ENCODE assay signal across 16 cellular contexts in genomic region chr9:106929471-106930198, GRCh38.
DNase-seq lines count a peak whose midpoint lies in the region; ATAC-seq and TF ChIP-seq lines count a peak whose summit lies in the region.
"Had no signal": no experiment of that assay in that cellular context is flagged by ENCODE, and none has a peak within 500 bp of the region (broad histone marks: within the 10 kb centered on the region; RNA-seq: fewer than 3 reads in every experiment).

No MANE protein-coding gene starts in this region.

- H3K14ac ChIP-seq in IMR-90 (replicated peaks; ENCODE audit: low read depth, low read length): 0 out of 2 replicates have a peak overlapping the region, but pooled peaks have one; percentile 25

- no peaks in the 10 kb centered on the region for H3K9me2 ChIP-seq in MM.1S (replicated peaks; ENCODE audit: insufficient read depth, low read length)

- no peaks in the 10 kb centered on the region for H3F3A ChIP-seq in MM.1S (ENCODE audit: insufficient read depth, low read length)

- peak; percentile 82 for DNase-seq in IMR-90
- peak; percentile 74 for DNase-seq in dermis blood vessel endothelial cell
- DNase-seq in left ventricle myocardium inferior: no peak
- no peak for DNase-seq in sciatic nerve (ENCODE audit: low spot score)
- no peak for DNase-seq in MM.1S
- no peak for DNase-seq in transverse colon
- DNase-seq in GM10266 (ENCODE audit: extremely low spot score): no peak
- no peak for DNase-seq in islet precursor cell
- DNase-seq: activated CD4-positive, CD25-positive, alpha-beta regulatory T cell treated with anti-CD3 and anti-CD28 coated beads, Interleukin-2, amount 50 U/mL, for 72 hours; esophagus squamous epithelium; GF-D8; H7; NCI-H1694; NCI-H524 had no signal

- no peak overlapping the region for H2BK5ac ChIP-seq in IMR-90 (ENCODE audit: low read depth, low read length, poor library complexity, severe bottlenecking)

- no peak overlapping the region for H4K8ac ChIP-seq in IMR-90 (ENCODE audit: low read depth in 2 of 2, low read length in 2 of 2)

- CTCF ChIA-PET in IMR-90 (lab: Yijun Ruan, JAX): no interaction called here

- no peak overlapping the region for H3K56ac ChIP-seq in IMR-90 (ENCODE audit: extremely low read depth, insufficient read depth, low read length)

- no peak overlapping the region for H3K9ac ChIP-seq in IMR-90 (ENCODE audit: low read depth, low read length)
- no peak overlapping the region for H3K9ac ChIP-seq in MM.1S (ENCODE audit: low read length)

- no peak for TF ChIP-seq RAD21 in IMR-90 (IDR thresholded peaks at IDR 0.05; ENCODE audit: low read length)

- H3K9me3 ChIP-seq in IMR-90 (ENCODE audit: control insufficient read depth, insufficient read depth, low read length) (no peaks in the 10 kb centered on the region), left ventricle myocardium inferior (replicated peaks) (no peaks in the 10 kb centered on the region), MM.1S (replicated peaks; ENCODE audit: insufficient read depth, low read length) (no peaks in the 10 kb centered on the region), transverse colon (no peaks in the 10 kb centered on the region)
- H3K9me3 ChIP-seq: esophagus squamous epithelium had no signal

- no peak overlapping the region for H2AK9ac ChIP-seq in IMR-90 (replicated peaks; ENCODE audit: low read depth, low read length, poor library complexity)

- no peak overlapping the region for H4K91ac ChIP-seq in IMR-90 (ENCODE audit: insufficient read depth, low read depth, low read length)

- no peak overlapping the region for H2BK120ac ChIP-seq in IMR-90 (ENCODE audit: low read depth, low read length)

- dilution Hi-C loops in IMR-90 (cut with HindIII; ENCODE audit: low sequenced_read_pairs, unreplicated experiment): no loop called here

- no peak overlapping the region for H3K4ac ChIP-seq in IMR-90 (ENCODE audit: low read depth, low read length)

- H3K9me1 ChIP-seq in IMR-90 (ENCODE audit: insufficient read depth, low read length): peaks cover 4% of the 10 kb centered on the region; the same call in 1 of the 2 replicates

- intact Hi-C loops in IMR-90 (cut with micrococcal nuclease) (no loop called here), left ventricle myocardium inferior (cut with micrococcal nuclease) (no loop called here), sciatic nerve (cut with DNase I) (loop anchor here (10.0 kb wide), 2 partner anchors 65 to 1505 kb away; partner anchors contain the start of gene ZNF462), transverse colon (cut with DNase I; ENCODE audit: low total_unique reads) (no loop called here)

- peaks cover 51% of the 10 kb centered on the region for H3K36me3 ChIP-seq in IMR-90 (ENCODE audit: control insufficient read depth, insufficient read depth, low read length)
- peaks cover 74% of the 10 kb centered on the region for H3K36me3 ChIP-seq in left ventricle myocardium inferior
- H3K36me3 ChIP-seq in MM.1S (replicated peaks; ENCODE audit: insufficient read depth, low read length): no peaks in the 10 kb centered on the region
- H3K36me3 ChIP-seq in transverse colon: peaks cover 0 to 16% (median 5%) of the 10 kb centered on the region in 4 donors

- no peak overlapping the region for H2AK5ac ChIP-seq in IMR-90 (ENCODE audit: low read depth, low read length)

- no peak for TF ChIP-seq CTCF in IMR-90 (conservative IDR thresholded peaks at IDR 0.05; ENCODE audit: low read depth, low read length)
- TF ChIP-seq CTCF in left ventricle myocardium inferior (IDR thresholded peaks at IDR 0.05; ENCODE audit: borderline replicate concordance): no peak
- no peak for TF ChIP-seq CTCF in MM.1S (IDR thresholded peaks at IDR 0.05; ENCODE audit: low read length)
- no peak for TF ChIP-seq CTCF in transverse colon (IDR thresholded peaks at IDR 0.05)
- no peak for TF ChIP-seq CTCF in GM10266 (IDR thresholded peaks at IDR 0.05; ENCODE audit: control insufficient read depth, insufficient read depth, low read depth, missing control alignments)

- H3K79me1 ChIP-seq in IMR-90 (ENCODE audit: low read depth in 1 of 2, low read length in 2 of 2): peaks cover 4 to 17% of the 10 kb centered on the region in 2 experiments; a peak in 1 of 4 replicates

- no peaks in the 10 kb centered on the region for H4K20me1 ChIP-seq in IMR-90 (ENCODE audit: insufficient read depth, low read length)
- H4K20me1 ChIP-seq in MM.1S (ENCODE audit: insufficient read depth, low read length): no peaks in the 10 kb centered on the region

- H3K18ac ChIP-seq in IMR-90 (ENCODE audit: low read depth, low read length): no peak overlapping the region

- H3K4me1 ChIP-seq in IMR-90 (ENCODE audit: control insufficient read depth, insufficient read depth, low read length) (peaks cover 4% of the 10 kb centered on the region; the same call in 1 of the 2 replicates), left ventricle myocardium inferior (peaks cover 23% of the 10 kb centered on the region), MM.1S (ENCODE audit: low read length) (no peaks in the 10 kb centered on the region), transverse colon (peaks cover 0 to 5% (median 0%) of the 10 kb centered on the region in 4 donors)

- no peak overlapping the region for H3K4me3 ChIP-seq in IMR-90 (ENCODE audit: insufficient read depth, low read depth, low read length)
- peak overlapping the region; percentile 42 for H3K4me3 ChIP-seq in left ventricle myocardium inferior
- H3K4me3 ChIP-seq in MM.1S (ENCODE audit: low read length): no peak overlapping the region
- H3K4me3 ChIP-seq in transverse colon: no peak overlapping the region
- H3K4me3 ChIP-seq: esophagus squamous epithelium had no signal

- in situ Hi-C loops in IMR-90 (cut with MboI; ENCODE audit: low sequenced_read_pairs): no loop called here
- in situ Hi-C loops in transverse colon (cut with MboI; ENCODE audit: low pct_ligation_motif_present in 1 of 4, low pct_unique_long_range_greater_than_20kb in 1 of 4, low sequenced_read_pairs in 3 of 4): no loop called here

- H2AFZ ChIP-seq in IMR-90 (replicated peaks; ENCODE audit: low read length, poor library complexity): no peak overlapping the region
- no peak overlapping the region for H2AFZ ChIP-seq in MM.1S (ENCODE audit: low read length)

- WGBS in IMR-90 (ENCODE audit: extremely low coverage in 2 of 2, insufficient read length in 1 of 2), 2 experiments: 14% methylated on average over 2 of the region's 11 CpGs; no CpG with 5 or more reads in 1 of the 2 experiments
- 65 to 66% methylated on average over 4 to 11 of the region's 11 CpGs for WGBS in transverse colon (ENCODE audit: low coverage in 1 of 2), 2 donors

- no peak overlapping the region; the same call in 1 of the 2 replicates for H3K23ac ChIP-seq in IMR-90 (ENCODE audit: low read depth, low read length)

- POLR2A ChIA-PET in IMR-90 (lab: Charles Lee; ENCODE audit: unreplicated experiment): no interaction called here

- TF ChIP-seq EP300 in transverse colon (IDR thresholded peaks at IDR 0.05; ENCODE audit: low read depth): no peak

- H4K5ac ChIP-seq in IMR-90 (ENCODE audit: low read depth, low read length): no peak overlapping the region

- no TSS peak for BruUV-seq in IMR-90 (replicated peaks; lab: Mats Ljungman, UMichigan)

- no peak for TF ChIP-seq POLR2A in IMR-90 (IDR thresholded peaks at IDR 0.05; ENCODE audit: low read depth, low read length)
- TF ChIP-seq POLR2A in transverse colon (IDR thresholded peaks at IDR 0.05): no peak

- no peak overlapping the region; the same call in 1 of the 2 replicates for H3K4me2 ChIP-seq in IMR-90 (ENCODE audit: low read depth, low read length)
- H3K4me2 ChIP-seq in MM.1S (ENCODE audit: low read depth, low read length): no peak overlapping the region

- no peak overlapping the region for H2BK20ac ChIP-seq in IMR-90 (ENCODE audit: low read depth, low read length)

- H3K27me3 ChIP-seq in IMR-90 (ENCODE audit: control insufficient read depth, insufficient read depth, low read length): no peaks in the 10 kb centered on the region
- no peaks in the 10 kb centered on the region for H3K27me3 ChIP-seq in left ventricle myocardium inferior (ENCODE audit: low read depth)
- H3K27me3 ChIP-seq in MM.1S (replicated peaks; ENCODE audit: insufficient read depth, low read length): no peaks in the 10 kb centered on the region
- no peaks in the 10 kb centered on the region for H3K27me3 ChIP-seq in transverse colon
- H3K27me3 ChIP-seq: dorsolateral prefrontal cortex, esophagus squamous epithelium had no signal

- H2BK15ac ChIP-seq in IMR-90 (ENCODE audit: low read depth, low read length): no peak overlapping the region

- peak; percentile 93 for ATAC-seq in IMR-90 (ENCODE audit: low read depth)
- peak; percentile 57 for ATAC-seq in sciatic nerve
- ATAC-seq: natural killer cell treated with Interleukin-12 subunit alpha and Interleukin-12 subunit beta and Interleukin-15 and Interleukin-18, amount 100 ng/mL, for 72 hours had no signal

- H3K27ac ChIP-seq in IMR-90 (ENCODE audit: insufficient read depth, low read length) (no peak overlapping the region; the same call in 1 of the 2 replicates), left ventricle myocardium inferior (replicated peaks) (peak overlapping the region; percentile 78), MM.1S (ENCODE audit: low read length) (no peak overlapping the region), transverse colon (peak overlapping the region in 1 of 4 donors; percentile 23)

- no peaks in the 10 kb centered on the region for H3K79me2 ChIP-seq in MM.1S (ENCODE audit: low read length)

TF ChIP-seq in IMR-90, 13 proteins besides CTCF, POLR2A, EP300 and RAD21:
- TF ChIP-seq BHLHE40 (IDR thresholded peaks at IDR 0.05; ENCODE audit: low read depth, low read length) (peak; percentile 84), MAZ (IDR thresholded peaks at IDR 0.05; ENCODE audit: borderline replicate concordance, low read depth, low read length) (no peak)
TF ChIP-seq in IMR-90: peak in this region for 1.

Comparison
In these comparisons a context has a peak if more than half of its experiments do, and no peak if none do; other contexts are left out.
1. DNase-seq: peak in IMR-90 (single experiment) and dermis blood vessel endothelial cell (single experiment); none in left ventricle myocardium inferior (single experiment), sciatic nerve (single experiment), MM.1S (single experiment), transverse colon (single experiment), GM10266 (single experiment) and islet precursor cell (single experiment).